Comparison of ENCODE assay signal across 1 cellular context in genomic region chr9:130239741-130240241, GRCh38.
TF ChIP-seq lines count a peak whose summit lies in the region.

No MANE protein-coding gene starts in this region.

TF ChIP-seq in GM12878, 131 proteins besides CTCF, POLR2A, EP300 and RAD21 (continued from another document):
- TF ChIP-seq ATF3 (IDR thresholded peaks at IDR 0.05; ENCODE audit: borderline replicate concordance, extremely low read depth, low read depth, low read length) = no peak
- TF ChIP-seq RFX5 (IDR thresholded peaks at IDR 0.05; ENCODE audit: low read depth, low read length) = no peak
TF ChIP-seq in GM12878: peak in this region for 9.
